Comparison of ENCODE assay signal across 1 cellular context in the genomic region with DNA sequence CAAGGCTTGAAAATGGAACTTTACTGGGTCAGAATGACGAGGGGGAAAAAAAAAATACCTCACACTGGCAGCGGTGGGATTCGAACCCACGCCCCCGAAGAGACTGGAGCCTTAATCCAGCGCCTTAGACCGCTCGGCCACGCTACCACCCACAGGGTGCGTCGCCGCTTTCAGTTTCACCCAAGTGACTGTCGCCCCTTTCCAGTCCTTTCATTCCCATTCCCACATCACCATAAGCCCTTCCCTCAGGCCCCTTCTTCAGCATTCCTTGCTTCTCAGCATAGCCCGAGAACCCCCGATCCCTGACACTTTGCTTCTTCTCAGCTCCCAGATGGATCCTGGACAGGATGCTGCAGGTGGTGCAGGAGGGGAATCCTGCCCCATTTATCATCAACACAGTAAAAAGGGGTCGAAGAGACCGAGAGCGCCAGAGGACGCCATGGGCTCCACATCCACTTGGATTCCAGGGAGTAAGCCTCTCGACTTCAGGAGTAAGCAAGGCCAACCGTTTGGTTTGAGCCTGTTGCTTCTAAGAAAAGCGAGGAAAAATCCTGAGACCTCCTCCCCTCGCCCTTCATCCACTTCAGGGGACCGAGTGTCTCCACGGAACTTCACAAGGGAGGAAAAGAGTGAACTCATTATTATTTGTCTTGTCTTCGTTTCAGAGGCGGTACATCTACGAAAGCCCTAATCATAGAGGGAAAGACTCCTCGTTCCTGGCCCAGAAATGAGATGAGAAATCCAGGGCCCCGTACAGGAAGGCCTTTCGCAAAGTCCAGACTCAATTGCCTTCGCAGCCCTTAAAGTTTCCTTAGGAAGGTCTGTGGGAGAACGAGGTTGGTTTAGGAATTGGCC.
TF ChIP-seq lines count a peak whose summit lies in the region.

No MANE protein-coding gene starts in this region.

TF ChIP-seq in GM12878, 131 proteins besides CTCF, POLR2A, EP300 and RAD21 (continued from another document and continues in another):
- TF ChIP-seq, protein P1, sequence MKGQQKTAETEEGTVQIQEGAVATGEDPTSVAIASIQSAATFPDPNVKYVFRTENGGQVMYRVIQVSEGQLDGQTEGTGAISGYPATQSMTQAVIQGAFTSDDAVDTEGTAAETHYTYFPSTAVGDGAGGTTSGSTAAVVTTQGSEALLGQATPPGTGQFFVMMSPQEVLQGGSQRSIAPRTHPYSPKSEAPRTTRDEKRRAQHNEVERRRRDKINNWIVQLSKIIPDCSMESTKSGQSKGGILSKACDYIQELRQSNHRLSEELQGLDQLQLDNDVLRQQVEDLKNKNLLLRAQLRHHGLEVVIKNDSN (IDR thresholded peaks at IDR 0.05; ENCODE audit: borderline replicate concordance, extremely low read length, insufficient read depth, low read depth, low read length), result no peak
- TF ChIP-seq, protein P2, sequence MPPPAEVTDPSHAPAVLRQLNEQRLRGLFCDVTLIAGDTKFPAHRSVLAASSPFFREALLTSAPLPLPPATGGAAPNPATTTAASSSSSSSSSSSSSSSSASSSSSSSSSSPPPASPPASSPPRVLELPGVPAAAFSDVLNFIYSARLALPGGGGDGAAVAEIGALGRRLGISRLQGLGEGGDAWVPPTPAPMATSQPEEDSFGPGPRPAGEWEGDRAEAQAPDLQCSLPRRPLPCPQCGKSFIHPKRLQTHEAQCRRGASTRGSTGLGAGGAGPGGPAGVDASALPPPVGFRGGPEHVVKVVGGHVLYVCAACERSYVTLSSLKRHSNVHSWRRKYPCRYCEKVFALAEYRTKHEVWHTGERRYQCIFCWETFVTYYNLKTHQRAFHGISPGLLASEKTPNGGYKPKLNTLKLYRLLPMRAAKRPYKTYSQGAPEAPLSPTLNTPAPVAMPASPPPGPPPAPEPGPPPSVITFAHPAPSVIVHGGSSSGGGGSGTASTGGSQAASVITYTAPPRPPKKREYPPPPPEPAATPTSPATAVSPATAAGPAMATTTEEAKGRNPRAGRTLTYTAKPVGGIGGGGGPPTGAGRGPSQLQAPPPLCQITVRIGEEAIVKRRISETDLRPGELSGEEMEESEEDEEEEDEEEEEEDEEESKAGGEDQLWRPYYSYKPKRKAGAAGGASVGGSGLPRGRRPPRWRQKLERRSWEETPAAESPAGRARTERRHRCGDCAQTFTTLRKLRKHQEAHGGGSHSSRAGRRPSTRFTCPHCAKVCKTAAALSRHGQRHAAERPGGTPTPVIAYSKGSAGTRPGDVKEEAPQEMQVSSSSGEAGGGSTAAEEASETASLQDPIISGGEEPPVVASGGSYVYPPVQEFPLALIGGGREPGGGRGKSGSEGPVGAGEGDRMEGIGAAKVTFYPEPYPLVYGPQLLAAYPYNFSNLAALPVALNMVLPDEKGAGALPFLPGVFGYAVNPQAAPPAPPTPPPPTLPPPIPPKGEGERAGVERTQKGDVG (CRISPR knock-in tag; IDR thresholded peaks at IDR 0.05), result no peak
- TF ChIP-seq ZZZ3 (IDR thresholded peaks at IDR 0.05; ENCODE audit: control insufficient read depth, insufficient read length, low read depth) (no peak), TCF7 (IDR thresholded peaks at IDR 0.05; ENCODE audit: borderline replicate concordance) (no peak), NFIC (IDR thresholded peaks at IDR 0.05; ENCODE audit: low read depth, low read length) (no peak), NBN (IDR thresholded peaks at IDR 0.05) (peak; percentile 81), RUNX3 (IDR thresholded peaks at IDR 0.05; ENCODE audit: low read length) (peak; percentile 79), IKZF2 (IDR thresholded peaks at IDR 0.05) (peak; percentile 90 to 95), FOS (IDR thresholded peaks at IDR 0.05; ENCODE audit: borderline replicate concordance, extremely low read depth, insufficient read length) (no peak), ZNF217 (IDR thresholded peaks at IDR 0.05) (peak; percentile 86), IKZF1 (conservative IDR thresholded peaks at IDR 0.05) (peak; percentile 92), NFYA (IDR thresholded peaks at IDR 0.05; ENCODE audit: borderline replicate concordance, low read depth, low read length) (no peak), RBBP5 (conservative IDR thresholded peaks at IDR 0.05) (no peak), IRF4 (IDR thresholded peaks at IDR 0.05; ENCODE audit: low read depth, low read length) (peak; percentile 58; the same call in 1 of the 2 replicates), STAT3 (IDR thresholded peaks at IDR 0.05; ENCODE audit: low read depth, low read length) (no peak), ATF7 (IDR thresholded peaks at IDR 0.05; ENCODE audit: low read depth) (peak; percentile 51), FOXM1 (IDR thresholded peaks at IDR 0.05; ENCODE audit: low read depth, low read length) (no peak; the same call in 1 of the 2 replicates), SMAD1 (IDR thresholded peaks at IDR 0.05; ENCODE audit: low read depth, partially characterized antibody) (no peak), POU2F2 (IDR thresholded peaks at IDR 0.05; ENCODE audit: borderline replicate concordance, low read depth, low read length) (no peak), RCOR1 (conservative IDR thresholded peaks at IDR 0.05; ENCODE audit: low read depth, low read length) (no peak), JUNB (IDR thresholded peaks at IDR 0.05) (no peak), SPI1 (IDR thresholded peaks at IDR 0.05; ENCODE audit: borderline replicate concordance, insufficient read depth, low read depth, low read length) (no peak), SMARCA5 (IDR thresholded peaks at IDR 0.05) (peak; percentile 95), BHLHE40 (IDR thresholded peaks at IDR 0.05; ENCODE audit: borderline replicate concordance in 1 of 2, low read depth in 2 of 2, low read length in 1 of 2) (peak in 1 of 2 experiments; percentile 10; a peak in 1 of 4 replicates), KLF5 (IDR thresholded peaks at IDR 0.05; ENCODE audit: partially characterized antibody) (peak; percentile 54), TCF12 (IDR thresholded peaks at IDR 0.05; ENCODE audit: low read depth, low read length) (0 out of 2 replicates have a peak, but pooled peaks have one; percentile 46), MTA3 (IDR thresholded peaks at IDR 0.05; ENCODE audit: borderline replicate concordance, low read length) (no peak), CBFB (IDR thresholded peaks at IDR 0.05; ENCODE audit: low read depth) (no peak), RB1 (IDR thresholded peaks at IDR 0.05; ENCODE audit: borderline replicate concordance) (no peak), ZNF207 (IDR thresholded peaks at IDR 0.05; ENCODE audit: borderline replicate concordance) (0 out of 2 replicates have a peak, but pooled peaks have one; percentile 61)
- TF ChIP-seq, protein P3, sequence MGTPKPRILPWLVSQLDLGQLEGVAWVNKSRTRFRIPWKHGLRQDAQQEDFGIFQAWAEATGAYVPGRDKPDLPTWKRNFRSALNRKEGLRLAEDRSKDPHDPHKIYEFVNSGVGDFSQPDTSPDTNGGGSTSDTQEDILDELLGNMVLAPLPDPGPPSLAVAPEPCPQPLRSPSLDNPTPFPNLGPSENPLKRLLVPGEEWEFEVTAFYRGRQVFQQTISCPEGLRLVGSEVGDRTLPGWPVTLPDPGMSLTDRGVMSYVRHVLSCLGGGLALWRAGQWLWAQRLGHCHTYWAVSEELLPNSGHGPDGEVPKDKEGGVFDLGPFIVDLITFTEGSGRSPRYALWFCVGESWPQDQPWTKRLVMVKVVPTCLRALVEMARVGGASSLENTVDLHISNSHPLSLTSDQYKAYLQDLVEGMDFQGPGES (IDR thresholded peaks at IDR 0.05), result 0 out of 2 replicates have a peak, but pooled peaks have one; percentile 17
- TF ChIP-seq, protein P4, sequence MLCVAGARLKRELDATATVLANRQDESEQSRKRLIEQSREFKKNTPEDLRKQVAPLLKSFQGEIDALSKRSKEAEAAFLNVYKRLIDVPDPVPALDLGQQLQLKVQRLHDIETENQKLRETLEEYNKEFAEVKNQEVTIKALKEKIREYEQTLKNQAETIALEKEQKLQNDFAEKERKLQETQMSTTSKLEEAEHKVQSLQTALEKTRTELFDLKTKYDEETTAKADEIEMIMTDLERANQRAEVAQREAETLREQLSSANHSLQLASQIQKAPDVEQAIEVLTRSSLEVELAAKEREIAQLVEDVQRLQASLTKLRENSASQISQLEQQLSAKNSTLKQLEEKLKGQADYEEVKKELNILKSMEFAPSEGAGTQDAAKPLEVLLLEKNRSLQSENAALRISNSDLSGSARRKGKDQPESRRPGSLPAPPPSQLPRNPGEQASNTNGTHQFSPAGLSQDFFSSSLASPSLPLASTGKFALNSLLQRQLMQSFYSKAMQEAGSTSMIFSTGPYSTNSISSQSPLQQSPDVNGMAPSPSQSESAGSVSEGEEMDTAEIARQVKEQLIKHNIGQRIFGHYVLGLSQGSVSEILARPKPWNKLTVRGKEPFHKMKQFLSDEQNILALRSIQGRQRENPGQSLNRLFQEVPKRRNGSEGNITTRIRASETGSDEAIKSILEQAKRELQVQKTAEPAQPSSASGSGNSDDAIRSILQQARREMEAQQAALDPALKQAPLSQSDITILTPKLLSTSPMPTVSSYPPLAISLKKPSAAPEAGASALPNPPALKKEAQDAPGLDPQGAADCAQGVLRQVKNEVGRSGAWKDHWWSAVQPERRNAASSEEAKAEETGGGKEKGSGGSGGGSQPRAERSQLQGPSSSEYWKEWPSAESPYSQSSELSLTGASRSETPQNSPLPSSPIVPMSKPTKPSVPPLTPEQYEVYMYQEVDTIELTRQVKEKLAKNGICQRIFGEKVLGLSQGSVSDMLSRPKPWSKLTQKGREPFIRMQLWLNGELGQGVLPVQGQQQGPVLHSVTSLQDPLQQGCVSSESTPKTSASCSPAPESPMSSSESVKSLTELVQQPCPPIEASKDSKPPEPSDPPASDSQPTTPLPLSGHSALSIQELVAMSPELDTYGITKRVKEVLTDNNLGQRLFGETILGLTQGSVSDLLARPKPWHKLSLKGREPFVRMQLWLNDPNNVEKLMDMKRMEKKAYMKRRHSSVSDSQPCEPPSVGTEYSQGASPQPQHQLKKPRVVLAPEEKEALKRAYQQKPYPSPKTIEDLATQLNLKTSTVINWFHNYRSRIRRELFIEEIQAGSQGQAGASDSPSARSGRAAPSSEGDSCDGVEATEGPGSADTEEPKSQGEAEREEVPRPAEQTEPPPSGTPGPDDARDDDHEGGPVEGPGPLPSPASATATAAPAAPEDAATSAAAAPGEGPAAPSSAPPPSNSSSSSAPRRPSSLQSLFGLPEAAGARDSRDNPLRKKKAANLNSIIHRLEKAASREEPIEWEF (IDR thresholded peaks at IDR 0.05; ENCODE audit: insufficient replicate concordance, low read depth, low read length), result no peak
- TF ChIP-seq, protein P5, sequence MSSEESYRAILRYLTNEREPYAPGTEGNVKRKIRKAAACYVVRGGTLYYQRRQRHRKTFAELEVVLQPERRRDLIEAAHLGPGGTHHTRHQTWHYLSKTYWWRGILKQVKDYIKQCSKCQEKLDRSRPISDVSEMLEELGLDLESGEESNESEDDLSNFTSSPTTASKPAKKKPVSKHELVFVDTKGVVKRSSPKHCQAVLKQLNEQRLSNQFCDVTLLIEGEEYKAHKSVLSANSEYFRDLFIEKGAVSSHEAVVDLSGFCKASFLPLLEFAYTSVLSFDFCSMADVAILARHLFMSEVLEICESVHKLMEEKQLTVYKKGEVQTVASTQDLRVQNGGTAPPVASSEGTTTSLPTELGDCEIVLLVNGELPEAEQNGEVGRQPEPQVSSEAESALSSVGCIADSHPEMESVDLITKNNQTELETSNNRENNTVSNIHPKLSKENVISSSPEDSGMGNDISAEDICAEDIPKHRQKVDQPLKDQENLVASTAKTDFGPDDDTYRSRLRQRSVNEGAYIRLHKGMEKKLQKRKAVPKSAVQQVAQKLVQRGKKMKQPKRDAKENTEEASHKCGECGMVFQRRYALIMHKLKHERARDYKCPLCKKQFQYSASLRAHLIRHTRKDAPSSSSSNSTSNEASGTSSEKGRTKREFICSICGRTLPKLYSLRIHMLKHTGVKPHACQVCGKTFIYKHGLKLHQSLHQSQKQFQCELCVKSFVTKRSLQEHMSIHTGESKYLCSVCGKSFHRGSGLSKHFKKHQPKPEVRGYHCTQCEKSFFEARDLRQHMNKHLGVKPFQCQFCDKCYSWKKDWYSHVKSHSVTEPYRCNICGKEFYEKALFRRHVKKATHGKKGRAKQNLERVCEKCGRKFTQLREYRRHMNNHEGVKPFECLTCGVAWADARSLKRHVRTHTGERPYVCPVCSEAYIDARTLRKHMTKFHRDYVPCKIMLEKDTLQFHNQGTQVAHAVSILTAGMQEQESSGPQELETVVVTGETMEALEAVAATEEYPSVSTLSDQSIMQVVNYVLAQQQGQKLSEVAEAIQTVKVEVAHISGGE (CRISPR knock-in tag; IDR thresholded peaks at IDR 0.05), result no peak
- TF ChIP-seq, protein P6, sequence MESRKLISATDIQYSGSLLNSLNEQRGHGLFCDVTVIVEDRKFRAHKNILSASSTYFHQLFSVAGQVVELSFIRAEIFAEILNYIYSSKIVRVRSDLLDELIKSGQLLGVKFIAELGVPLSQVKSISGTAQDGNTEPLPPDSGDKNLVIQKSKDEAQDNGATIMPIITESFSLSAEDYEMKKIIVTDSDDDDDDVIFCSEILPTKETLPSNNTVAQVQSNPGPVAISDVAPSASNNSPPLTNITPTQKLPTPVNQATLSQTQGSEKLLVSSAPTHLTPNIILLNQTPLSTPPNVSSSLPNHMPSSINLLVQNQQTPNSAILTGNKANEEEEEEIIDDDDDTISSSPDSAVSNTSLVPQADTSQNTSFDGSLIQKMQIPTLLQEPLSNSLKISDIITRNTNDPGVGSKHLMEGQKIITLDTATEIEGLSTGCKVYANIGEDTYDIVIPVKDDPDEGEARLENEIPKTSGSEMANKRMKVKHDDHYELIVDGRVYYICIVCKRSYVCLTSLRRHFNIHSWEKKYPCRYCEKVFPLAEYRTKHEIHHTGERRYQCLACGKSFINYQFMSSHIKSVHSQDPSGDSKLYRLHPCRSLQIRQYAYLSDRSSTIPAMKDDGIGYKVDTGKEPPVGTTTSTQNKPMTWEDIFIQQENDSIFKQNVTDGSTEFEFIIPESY (IDR thresholded peaks at IDR 0.05), result no peak
- TF ChIP-seq, protein P7, sequence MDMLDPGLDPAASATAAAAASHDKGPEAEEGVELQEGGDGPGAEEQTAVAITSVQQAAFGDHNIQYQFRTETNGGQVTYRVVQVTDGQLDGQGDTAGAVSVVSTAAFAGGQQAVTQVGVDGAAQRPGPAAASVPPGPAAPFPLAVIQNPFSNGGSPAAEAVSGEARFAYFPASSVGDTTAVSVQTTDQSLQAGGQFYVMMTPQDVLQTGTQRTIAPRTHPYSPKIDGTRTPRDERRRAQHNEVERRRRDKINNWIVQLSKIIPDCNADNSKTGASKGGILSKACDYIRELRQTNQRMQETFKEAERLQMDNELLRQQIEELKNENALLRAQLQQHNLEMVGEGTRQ (IDR thresholded peaks at IDR 0.05; ENCODE audit: borderline replicate concordance, low read depth, low read length), result no peak
- TF ChIP-seq, protein P8, sequence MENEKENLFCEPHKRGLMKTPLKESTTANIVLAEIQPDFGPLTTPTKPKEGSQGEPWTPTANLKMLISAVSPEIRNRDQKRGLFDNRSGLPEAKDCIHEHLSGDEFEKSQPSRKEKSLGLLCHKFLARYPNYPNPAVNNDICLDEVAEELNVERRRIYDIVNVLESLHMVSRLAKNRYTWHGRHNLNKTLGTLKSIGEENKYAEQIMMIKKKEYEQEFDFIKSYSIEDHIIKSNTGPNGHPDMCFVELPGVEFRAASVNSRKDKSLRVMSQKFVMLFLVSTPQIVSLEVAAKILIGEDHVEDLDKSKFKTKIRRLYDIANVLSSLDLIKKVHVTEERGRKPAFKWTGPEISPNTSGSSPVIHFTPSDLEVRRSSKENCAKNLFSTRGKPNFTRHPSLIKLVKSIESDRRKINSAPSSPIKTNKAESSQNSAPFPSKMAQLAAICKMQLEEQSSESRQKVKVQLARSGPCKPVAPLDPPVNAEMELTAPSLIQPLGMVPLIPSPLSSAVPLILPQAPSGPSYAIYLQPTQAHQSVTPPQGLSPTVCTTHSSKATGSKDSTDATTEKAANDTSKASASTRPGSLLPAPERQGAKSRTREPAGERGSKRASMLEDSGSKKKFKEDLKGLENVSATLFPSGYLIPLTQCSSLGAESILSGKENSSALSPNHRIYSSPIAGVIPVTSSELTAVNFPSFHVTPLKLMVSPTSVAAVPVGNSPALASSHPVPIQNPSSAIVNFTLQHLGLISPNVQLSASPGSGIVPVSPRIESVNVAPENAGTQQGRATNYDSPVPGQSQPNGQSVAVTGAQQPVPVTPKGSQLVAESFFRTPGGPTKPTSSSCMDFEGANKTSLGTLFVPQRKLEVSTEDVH (IDR thresholded peaks at IDR 0.05; ENCODE audit: low read depth, partially characterized antibody), result no peak
